ENCODE assay signal across 9 cellular contexts in the genomic region with DNA sequence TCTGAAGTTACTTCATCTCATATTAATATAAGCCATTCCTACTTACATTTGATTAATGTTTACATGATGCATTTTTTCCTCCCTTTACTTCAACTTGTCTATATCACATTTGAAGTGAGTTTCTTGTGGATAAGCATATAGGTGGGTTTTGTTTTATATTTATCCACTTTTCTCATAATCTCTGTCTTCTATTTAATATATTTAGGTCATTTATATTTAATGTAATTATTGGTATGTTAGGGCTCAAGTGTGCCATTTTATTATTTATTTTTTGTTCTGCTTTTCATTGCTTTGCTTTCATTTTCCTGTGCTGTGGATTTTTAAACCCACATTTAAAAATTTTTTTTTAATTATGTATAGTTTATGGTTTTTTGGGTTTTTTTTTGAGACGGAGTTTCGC.
"Had no signal": no experiment of that assay in that cellular context is flagged by ENCODE, and none has a peak within 500 bp of the region (broad histone marks: within the 10 kb centered on the region; RNA-seq: fewer than 3 reads in every experiment).

No MANE protein-coding gene starts in this region.

- FAIRE-seq: H1, H54, HTR-8/SVneo had no signal

- H3K4me2 ChIP-seq: GM23338, KMS-11 had no signal

- H3K27ac Mint-ChIP-seq: GM23338, H9 had no signal

- DNase-seq: H9, HCEC 1CT, IMR-90, KBM-7 had no signal

- H3K27ac ChIP-seq: KMS-11 had no signal

- H3K4me3 ChIP-seq: GM23338 had no signal

- ATAC-seq: GM23338 had no signal

- H3K4me3 Mint-ChIP-seq: GM23338, H9 had no signal

- H3K9ac ChIP-seq: KMS-11 had no signal

- H2AFZ ChIP-seq: GM23338 had no signal
